Comparison of ENCODE assay signal across 8 cellular contexts in the genomic region with DNA sequence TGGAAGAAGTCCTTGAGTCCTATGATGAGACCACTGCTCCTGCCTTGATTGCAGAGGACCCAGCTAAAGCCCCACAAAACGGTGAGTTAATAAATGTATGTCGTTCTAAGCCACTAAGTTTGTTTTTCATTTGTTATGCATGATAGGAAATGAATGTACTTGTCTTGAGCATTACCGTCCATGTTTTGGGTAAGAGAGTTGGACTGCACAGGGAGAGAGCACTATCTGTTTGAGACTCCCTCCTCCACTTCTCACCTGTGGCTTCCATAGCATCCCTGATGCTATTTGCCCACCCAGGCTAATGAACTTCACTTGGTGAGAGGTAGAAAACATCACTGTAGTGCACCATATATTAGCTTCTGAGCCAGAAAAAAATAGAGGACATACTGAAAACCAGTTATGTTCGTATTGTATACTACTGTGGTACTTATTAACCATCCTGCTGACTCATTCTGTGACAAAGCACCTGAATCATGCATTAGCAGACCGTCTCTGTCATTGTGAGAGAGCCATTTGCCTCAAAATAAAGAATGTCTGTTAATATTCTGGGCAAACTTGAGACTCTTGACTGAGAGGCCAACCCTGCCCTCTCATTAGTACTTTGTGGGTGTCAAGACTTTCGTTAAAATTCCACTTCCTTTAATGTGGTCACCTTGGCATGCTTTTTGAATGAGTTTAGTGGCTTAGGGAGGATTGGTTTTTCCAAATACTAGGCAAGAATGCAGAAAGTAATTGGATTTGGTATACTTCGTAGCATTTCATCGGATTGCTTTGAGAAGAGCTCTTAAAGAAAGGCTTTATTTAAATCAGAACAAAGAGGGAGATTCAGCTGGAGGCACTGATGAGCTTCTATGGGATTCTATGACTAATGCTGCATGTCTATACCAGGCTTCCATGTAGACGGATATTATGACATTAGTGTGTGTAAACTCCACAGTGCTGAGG.
DNase-seq lines count a peak whose midpoint lies in the region; ATAC-seq, FAIRE-seq and TF ChIP-seq lines count a peak whose summit lies in the region.

No MANE protein-coding gene starts in this region.

- in situ Hi-C loops in K562 (cut with MboI), result no loop called here

- H3K4me1 Mint-ChIP-seq in activated CD4-positive, alpha-beta memory T cell treated with anti-CD3 and anti-CD28 coated beads, Interleukin-2, amount 10 ng/mL, durations not matched to agents 7 days and 5 days, result peaks cover 12% of the 10 kb centered on the region

- H3K9me1 ChIP-seq in K562 (ENCODE audit: control insufficient read depth, insufficient read depth, low read length), result no peaks in the 10 kb centered on the region

- no peak for FAIRE-seq in K562 (lab: Jason Lieb, UNC)

- no peak overlapping the region for H3K9ac ChIP-seq in K562 (ENCODE audit: insufficient read depth in 1 of 2, low read depth in 2 of 2, low read length in 2 of 2)

- 0% methylated on average over 9 of the region's 9 CpGs for WGBS in K562 (ENCODE audit: insufficient coverage, low coverage, missing lambda C conversion rate)

- H3K4me3 Mint-ChIP-seq in activated CD4-positive, alpha-beta memory T cell treated with anti-CD3 and anti-CD28 coated beads, Interleukin-2, amount 10 ng/mL, durations not matched to agents 7 days and 5 days, result no peak overlapping the region

- no peaks in the 10 kb centered on the region for H3K9me3 Mint-ChIP-seq in activated CD4-positive, alpha-beta memory T cell treated with anti-CD3 and anti-CD28 coated beads, Interleukin-2, amount 10 ng/mL, durations not matched to agents 7 days and 5 days

- no peaks in the 10 kb centered on the region for H3K27me3 ChIP-seq in K562 (ENCODE audit: control insufficient read depth in 2 of 2, insufficient read depth in 2 of 2, low read length in 2 of 2)

- no peaks in the 10 kb centered on the region for H4K20me1 ChIP-seq in K562 (replicated peaks; ENCODE audit: control insufficient read depth, insufficient read depth, low read length)

- no peaks in the 10 kb centered on the region for H3K4me1 ChIP-seq in K562 (replicated peaks in 1 of 2; ENCODE audit: control insufficient read depth in 2 of 2, insufficient read depth in 2 of 2, low read length in 2 of 2)

- POLR2A ChIA-PET in K562 (lab: Yijun Ruan, JAX), result no interaction called here
- POLR2A ChIA-PET in activated CD4-positive, alpha-beta memory T cell treated with anti-CD3 and anti-CD28 coated beads, Interleukin-2, amount 10 ng/mL, durations not matched to agents 7 days and 5 days (lab: Charles Lee), result no interaction called here

- no peak overlapping the region for H3K27ac ChIP-seq in K562 (ENCODE audit: extremely low read depth, low read depth, low read length)

- no peaks in the 10 kb centered on the region for H3K79me2 ChIP-seq in K562 (ENCODE audit: control insufficient read depth, insufficient read depth, low read length)

- no peak overlapping the region for H3K4me2 ChIP-seq in K562 (ENCODE audit: insufficient read depth, low read length)

- ATAC-seq in GM19351 (IDR thresholded peaks at IDR 0.05; ENCODE audit: unreplicated experiment) (peak; percentile 97), HG03139 (IDR thresholded peaks at IDR 0.05; ENCODE audit: unreplicated experiment) (peak; percentile 90), K562 (no peak)

- H3K36me3 Mint-ChIP-seq in activated CD4-positive, alpha-beta memory T cell treated with anti-CD3 and anti-CD28 coated beads, Interleukin-2, amount 10 ng/mL, durations not matched to agents 7 days and 5 days (ENCODE audit: low read depth), result no peaks in the 10 kb centered on the region

- intact Hi-C loops in K562 (cut with micrococcal nuclease), result no loop called here

- peak; percentile 11 for DNase-seq in COLO668 (lab: John Stamatoyannopoulos, UW; ENCODE audit: unreplicated experiment)
- no peak for DNase-seq in K562 (ENCODE audit: extremely low read depth in 1 of 4, low spot score in 3 of 4)
- no peak for DNase-seq in islet precursor cell
- DNase-seq in NCI-H1694 treated with DMSO at 0.1 percent for 48 hours (lab: John Stamatoyannopoulos, UW), result no peak
- DNase-seq in NCI-H1930 (lab: John Stamatoyannopoulos, UW), result no peak
- no peak for DNase-seq in activated CD4-positive, alpha-beta memory T cell treated with anti-CD3 and anti-CD28 coated beads, Interleukin-2, amount 10 ng/mL, durations not matched to agents 7 days and 5 days

- H3K36me3 ChIP-seq in K562 (ENCODE audit: control insufficient read depth, insufficient read depth, low read length), result no peaks in the 10 kb centered on the region

- H2AFZ ChIP-seq in K562 (ENCODE audit: low read depth, low read length), result no peak overlapping the region

- H3K27ac Mint-ChIP-seq in activated CD4-positive, alpha-beta memory T cell treated with anti-CD3 and anti-CD28 coated beads, Interleukin-2, amount 10 ng/mL, durations not matched to agents 7 days and 5 days, result no peak overlapping the region

- H3K27me3 Mint-ChIP-seq in activated CD4-positive, alpha-beta memory T cell treated with anti-CD3 and anti-CD28 coated beads, Interleukin-2, amount 10 ng/mL, durations not matched to agents 7 days and 5 days, result peaks cover 10% of the 10 kb centered on the region

- TF ChIP-seq RAD21 in K562 (CRISPR knock-in tag; conservative IDR thresholded peaks at IDR 0.05 in 1 of 2, IDR thresholded peaks at IDR 0.05 in 1 of 2), result no peak

- no TSS peak for BruUV-seq in K562 (replicated peaks; lab: Mats Ljungman, UMichigan)

- no peak for TF ChIP-seq CTCF in K562 (IDR thresholded peaks at IDR 0.05 in 2 of 3, conservative IDR thresholded peaks at IDR 0.05 in 1 of 3; ENCODE audit: insufficient read depth in 2 of 3, low read depth in 1 of 3, low read length in 3 of 3)

- no peak for TF ChIP-seq POLR2A in K562 (conservative IDR thresholded peaks at IDR 0.05)

- CTCF ChIA-PET in K562 (lab: Yijun Ruan, JAX; ENCODE audit: low intra/inter-chr PET ratio), result no interaction called here
- CTCF ChIA-PET in activated CD4-positive, alpha-beta memory T cell treated with anti-CD3 and anti-CD28 coated beads, Interleukin-2, amount 10 ng/mL, durations not matched to agents 7 days and 5 days (lab: Charles Lee), result no interaction called here

- TF ChIP-seq EP300 in K562 (IDR thresholded peaks at IDR 0.05; ENCODE audit: low read length), result no peak

- H3K4me3 ChIP-seq in K562, result no peak overlapping the region

- no peaks in the 10 kb centered on the region for H3K9me3 ChIP-seq in K562 (replicated peaks; ENCODE audit: control insufficient read depth, insufficient read depth, low read depth, low read length)

TF ChIP-seq in K562, 482 proteins besides CTCF, POLR2A, EP300 and RAD21:
- TF ChIP-seq MAFG (tag; conservative IDR thresholded peaks at IDR 0.05) (peak; percentile 58), NFE2 (IDR thresholded peaks at IDR 0.05; ENCODE audit: low read depth) (0 out of 2 replicates have a peak, but pooled peaks have one; percentile 7), C11orf30 (IDR thresholded peaks at IDR 0.05; ENCODE audit: low read depth) (peak; percentile 26; the same call in 1 of the 2 replicates), FOSL1 (tag; conservative IDR thresholded peaks at IDR 0.05) (peak; percentile 54; the same call in 1 of the 2 replicates), SMAD3 (CRISPR knock-in tag; conservative IDR thresholded peaks at IDR 0.05) (no peak), MECOM (CRISPR knock-in tag; IDR thresholded peaks at IDR 0.05) (no peak)
- TF ChIP-seq, protein P1, sequence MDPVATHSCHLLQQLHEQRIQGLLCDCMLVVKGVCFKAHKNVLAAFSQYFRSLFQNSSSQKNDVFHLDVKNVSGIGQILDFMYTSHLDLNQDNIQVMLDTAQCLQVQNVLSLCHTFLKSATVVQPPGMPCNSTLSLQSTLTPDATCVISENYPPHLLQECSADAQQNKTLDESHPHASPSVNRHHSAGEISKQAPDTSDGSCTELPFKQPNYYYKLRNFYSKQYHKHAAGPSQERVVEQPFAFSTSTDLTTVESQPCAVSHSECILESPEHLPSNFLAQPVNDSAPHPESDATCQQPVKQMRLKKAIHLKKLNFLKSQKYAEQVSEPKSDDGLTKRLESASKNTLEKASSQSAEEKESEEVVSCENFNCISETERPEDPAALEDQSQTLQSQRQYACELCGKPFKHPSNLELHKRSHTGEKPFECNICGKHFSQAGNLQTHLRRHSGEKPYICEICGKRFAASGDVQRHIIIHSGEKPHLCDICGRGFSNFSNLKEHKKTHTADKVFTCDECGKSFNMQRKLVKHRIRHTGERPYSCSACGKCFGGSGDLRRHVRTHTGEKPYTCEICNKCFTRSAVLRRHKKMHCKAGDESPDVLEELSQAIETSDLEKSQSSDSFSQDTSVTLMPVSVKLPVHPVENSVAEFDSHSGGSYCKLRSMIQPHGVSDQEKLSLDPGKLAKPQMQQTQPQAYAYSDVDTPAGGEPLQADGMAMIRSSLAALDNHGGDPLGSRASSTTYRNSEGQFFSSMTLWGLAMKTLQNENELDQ (CRISPR knock-in tag; IDR thresholded peaks at IDR 0.05; ENCODE audit: borderline replicate concordance), result no peak
